Comparison of ENCODE assay signal across 2 cellular contexts in genomic region chr17:50049636-50050035, GRCh38.
TF ChIP-seq lines count a peak whose summit lies in the region.

No MANE protein-coding gene starts in this region.

TF ChIP-seq in HCT116, 20 proteins besides CTCF, POLR2A, EP300 and RAD21:
- TF ChIP-seq ZNF274 (IDR thresholded peaks at IDR 0.05; ENCODE audit: low read depth, low read length) (no peak), ELF1 (IDR thresholded peaks at IDR 0.05; ENCODE audit: borderline replicate concordance, low read depth) (no peak), EZH2 (IDR thresholded peaks at IDR 0.05) (no peak), SP1 (IDR thresholded peaks at IDR 0.05; ENCODE audit: low read depth) (no peak), ATF3 (IDR thresholded peaks at IDR 0.05) (no peak), CBX3 (IDR thresholded peaks at IDR 0.05; ENCODE audit: low read depth) (no peak)

TF ChIP-seq in SK-N-SH, 30 proteins besides CTCF, POLR2A, EP300 and RAD21:
- no peak for TF ChIP-seq FOXJ3 (CRISPR knock-in tag; IDR thresholded peaks at IDR 0.05)
- peak; percentile 48; the same call in 1 of the 2 replicates for TF ChIP-seq TCF12 (IDR thresholded peaks at IDR 0.05)
- peak; percentile 48; the same call in 1 of the 2 replicates for TF ChIP-seq NFIC (IDR thresholded peaks at IDR 0.05; ENCODE audit: borderline replicate concordance)
- no peak for TF ChIP-seq MAX (IDR thresholded peaks at IDR 0.05; ENCODE audit: low read depth)
- no peak for TF ChIP-seq GABPA (IDR thresholded peaks at IDR 0.05; ENCODE audit: low read depth)
- no peak for TF ChIP-seq JUND (IDR thresholded peaks at IDR 0.05)
- TF ChIP-seq IRF3 (IDR thresholded peaks at IDR 0.05; ENCODE audit: low read depth, low read length), result no peak
- TF ChIP-seq, protein P1, sequence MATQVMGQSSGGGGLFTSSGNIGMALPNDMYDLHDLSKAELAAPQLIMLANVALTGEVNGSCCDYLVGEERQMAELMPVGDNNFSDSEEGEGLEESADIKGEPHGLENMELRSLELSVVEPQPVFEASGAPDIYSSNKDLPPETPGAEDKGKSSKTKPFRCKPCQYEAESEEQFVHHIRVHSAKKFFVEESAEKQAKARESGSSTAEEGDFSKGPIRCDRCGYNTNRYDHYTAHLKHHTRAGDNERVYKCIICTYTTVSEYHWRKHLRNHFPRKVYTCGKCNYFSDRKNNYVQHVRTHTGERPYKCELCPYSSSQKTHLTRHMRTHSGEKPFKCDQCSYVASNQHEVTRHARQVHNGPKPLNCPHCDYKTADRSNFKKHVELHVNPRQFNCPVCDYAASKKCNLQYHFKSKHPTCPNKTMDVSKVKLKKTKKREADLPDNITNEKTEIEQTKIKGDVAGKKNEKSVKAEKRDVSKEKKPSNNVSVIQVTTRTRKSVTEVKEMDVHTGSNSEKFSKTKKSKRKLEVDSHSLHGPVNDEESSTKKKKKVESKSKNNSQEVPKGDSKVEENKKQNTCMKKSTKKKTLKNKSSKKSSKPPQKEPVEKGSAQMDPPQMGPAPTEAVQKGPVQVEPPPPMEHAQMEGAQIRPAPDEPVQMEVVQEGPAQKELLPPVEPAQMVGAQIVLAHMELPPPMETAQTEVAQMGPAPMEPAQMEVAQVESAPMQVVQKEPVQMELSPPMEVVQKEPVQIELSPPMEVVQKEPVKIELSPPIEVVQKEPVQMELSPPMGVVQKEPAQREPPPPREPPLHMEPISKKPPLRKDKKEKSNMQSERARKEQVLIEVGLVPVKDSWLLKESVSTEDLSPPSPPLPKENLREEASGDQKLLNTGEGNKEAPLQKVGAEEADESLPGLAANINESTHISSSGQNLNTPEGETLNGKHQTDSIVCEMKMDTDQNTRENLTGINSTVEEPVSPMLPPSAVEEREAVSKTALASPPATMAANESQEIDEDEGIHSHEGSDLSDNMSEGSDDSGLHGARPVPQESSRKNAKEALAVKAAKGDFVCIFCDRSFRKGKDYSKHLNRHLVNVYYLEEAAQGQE (IDR thresholded peaks at IDR 0.05; ENCODE audit: low read depth, low read length), result no peak
- no peak for TF ChIP-seq TEAD4 (IDR thresholded peaks at IDR 0.05; ENCODE audit: borderline replicate concordance, insufficient read depth)
- no peak for TF ChIP-seq USF1 (IDR thresholded peaks at IDR 0.05; ENCODE audit: borderline replicate concordance, low read depth)
- TF ChIP-seq SMC3 (IDR thresholded peaks at IDR 0.05; ENCODE audit: low read depth, low read length), result no peak
